In the genomic region with DNA sequence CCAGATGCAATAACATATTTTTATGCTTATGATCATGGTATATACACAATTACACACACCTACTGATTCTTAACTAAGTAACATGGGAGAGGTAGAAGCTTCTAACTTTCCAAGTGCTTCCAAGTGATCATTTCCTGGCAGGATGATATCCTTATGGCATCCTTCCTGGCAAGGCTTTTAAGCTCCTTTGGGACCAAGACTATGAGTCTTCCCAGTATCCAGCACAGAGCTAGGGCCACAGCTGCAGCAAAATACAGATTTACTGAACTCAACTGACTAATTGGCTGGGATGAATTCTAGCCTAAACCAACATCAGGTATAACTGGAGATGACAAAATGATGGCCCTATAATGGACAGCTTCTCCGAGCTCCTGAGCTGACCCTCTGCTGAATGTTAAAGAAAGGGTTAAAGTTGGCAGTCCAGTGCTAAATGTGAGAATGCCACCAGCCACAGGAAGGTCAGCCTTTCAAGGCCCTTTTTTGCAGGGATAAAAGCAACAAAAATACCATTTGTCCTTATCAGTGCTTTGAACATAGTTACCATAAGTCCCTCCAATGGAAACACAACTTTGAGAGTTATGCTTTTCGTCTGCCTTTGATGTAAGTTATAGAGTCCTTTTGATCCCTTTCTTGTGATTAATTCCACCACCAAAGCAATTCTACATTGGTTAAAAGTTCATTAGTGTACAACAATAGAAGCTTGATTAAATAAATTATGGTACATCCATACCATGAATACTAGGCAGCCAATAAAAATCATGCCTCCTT, we compare ENCODE assay signal across 1 cellular context.
A peak's percentile ranks its signal among the peaks of the same experiment; 100 is the strongest.
TF ChIP-seq lines count a peak whose summit lies in the region.

No MANE protein-coding gene starts in this region.

TF ChIP-seq in HepG2, 621 proteins besides CTCF, POLR2A, EP300 and RAD21 (continued from another document and continues in another):
- TF ChIP-seq REST (IDR thresholded peaks at IDR 0.05; ENCODE audit: borderline replicate concordance in 1 of 2, low read depth in 1 of 2, low read length in 2 of 2) (no peak), MIER2 (CRISPR knock-in tag; IDR thresholded peaks at IDR 0.05) (no peak), ZNF672 (CRISPR knock-in tag; IDR thresholded peaks at IDR 0.05) (no peak), ZBTB14 (CRISPR knock-in tag; IDR thresholded peaks at IDR 0.05) (no peak), ESRRA (CRISPR knock-in tag; IDR thresholded peaks at IDR 0.05; ENCODE audit: low read depth) (no peak), ZNF615 (CRISPR knock-in tag; IDR thresholded peaks at IDR 0.05; ENCODE audit: borderline replicate concordance) (no peak), SIX1 (CRISPR knock-in tag; IDR thresholded peaks at IDR 0.05; ENCODE audit: borderline replicate concordance) (peak; percentile 49; the same call in 1 of the 2 replicates), ZSCAN30 (CRISPR knock-in tag; IDR thresholded peaks at IDR 0.05) (no peak), ZNF256 (CRISPR knock-in tag; conservative IDR thresholded peaks at IDR 0.05) (no peak), ARNT2 (CRISPR knock-in tag; IDR thresholded peaks at IDR 0.05; ENCODE audit: low read depth) (no peak), GFI1 (CRISPR knock-in tag; IDR thresholded peaks at IDR 0.05; ENCODE audit: borderline replicate concordance) (no peak), NCOA1 (CRISPR knock-in tag; IDR thresholded peaks at IDR 0.05) (no peak), ZNF713 (CRISPR knock-in tag; IDR thresholded peaks at IDR 0.05) (no peak), PITX1 (CRISPR knock-in tag; IDR thresholded peaks at IDR 0.05) (peak; percentile 22; the same call in 1 of the 2 replicates), ZBTB26 (CRISPR knock-in tag; IDR thresholded peaks at IDR 0.05; ENCODE audit: borderline replicate concordance) (no peak), FOXP1 (IDR thresholded peaks at IDR 0.05) (no peak), FOXP1 (CRISPR knock-in tag; IDR thresholded peaks at IDR 0.05) (0 out of 2 replicates have a peak, but pooled peaks have one; percentile 16), PCBP2 (optimal IDR thresholded peaks at IDR 0.05; ENCODE audit: low read depth, low read length, poor library complexity, severe bottlenecking) (no peak), ZNF230 (CRISPR knock-in tag; IDR thresholded peaks at IDR 0.05) (no peak), ZIK1 (CRISPR knock-in tag; IDR thresholded peaks at IDR 0.05; ENCODE audit: borderline replicate concordance, low read depth) (no peak), FOXM1 (CRISPR knock-in tag; IDR thresholded peaks at IDR 0.05) (no peak), THRA (CRISPR knock-in tag; IDR thresholded peaks at IDR 0.05; ENCODE audit: borderline replicate concordance) (peak; percentile 16; the same call in 1 of the 2 replicates), ADNP (CRISPR knock-in tag; IDR thresholded peaks at IDR 0.05) (no peak), SRY (CRISPR knock-in tag; IDR thresholded peaks at IDR 0.05) (no peak), EED (CRISPR knock-in tag; IDR thresholded peaks at IDR 0.05) (no peak), FOXJ3 (CRISPR knock-in tag; IDR thresholded peaks at IDR 0.05; ENCODE audit: borderline replicate concordance) (peak; percentile 40; the same call in 1 of the 2 replicates)
- TF ChIP-seq, protein P1, sequence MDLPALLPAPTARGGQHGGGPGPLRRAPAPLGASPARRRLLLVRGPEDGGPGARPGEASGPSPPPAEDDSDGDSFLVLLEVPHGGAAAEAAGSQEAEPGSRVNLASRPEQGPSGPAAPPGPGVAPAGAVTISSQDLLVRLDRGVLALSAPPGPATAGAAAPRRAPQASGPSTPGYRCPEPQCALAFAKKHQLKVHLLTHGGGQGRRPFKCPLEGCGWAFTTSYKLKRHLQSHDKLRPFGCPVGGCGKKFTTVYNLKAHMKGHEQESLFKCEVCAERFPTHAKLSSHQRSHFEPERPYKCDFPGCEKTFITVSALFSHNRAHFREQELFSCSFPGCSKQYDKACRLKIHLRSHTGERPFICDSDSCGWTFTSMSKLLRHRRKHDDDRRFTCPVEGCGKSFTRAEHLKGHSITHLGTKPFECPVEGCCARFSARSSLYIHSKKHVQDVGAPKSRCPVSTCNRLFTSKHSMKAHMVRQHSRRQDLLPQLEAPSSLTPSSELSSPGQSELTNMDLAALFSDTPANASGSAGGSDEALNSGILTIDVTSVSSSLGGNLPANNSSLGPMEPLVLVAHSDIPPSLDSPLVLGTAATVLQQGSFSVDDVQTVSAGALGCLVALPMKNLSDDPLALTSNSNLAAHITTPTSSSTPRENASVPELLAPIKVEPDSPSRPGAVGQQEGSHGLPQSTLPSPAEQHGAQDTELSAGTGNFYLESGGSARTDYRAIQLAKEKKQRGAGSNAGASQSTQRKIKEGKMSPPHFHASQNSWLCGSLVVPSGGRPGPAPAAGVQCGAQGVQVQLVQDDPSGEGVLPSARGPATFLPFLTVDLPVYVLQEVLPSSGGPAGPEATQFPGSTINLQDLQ (CRISPR knock-in tag; IDR thresholded peaks at IDR 0.05) = no peak
- TF ChIP-seq, protein P2, sequence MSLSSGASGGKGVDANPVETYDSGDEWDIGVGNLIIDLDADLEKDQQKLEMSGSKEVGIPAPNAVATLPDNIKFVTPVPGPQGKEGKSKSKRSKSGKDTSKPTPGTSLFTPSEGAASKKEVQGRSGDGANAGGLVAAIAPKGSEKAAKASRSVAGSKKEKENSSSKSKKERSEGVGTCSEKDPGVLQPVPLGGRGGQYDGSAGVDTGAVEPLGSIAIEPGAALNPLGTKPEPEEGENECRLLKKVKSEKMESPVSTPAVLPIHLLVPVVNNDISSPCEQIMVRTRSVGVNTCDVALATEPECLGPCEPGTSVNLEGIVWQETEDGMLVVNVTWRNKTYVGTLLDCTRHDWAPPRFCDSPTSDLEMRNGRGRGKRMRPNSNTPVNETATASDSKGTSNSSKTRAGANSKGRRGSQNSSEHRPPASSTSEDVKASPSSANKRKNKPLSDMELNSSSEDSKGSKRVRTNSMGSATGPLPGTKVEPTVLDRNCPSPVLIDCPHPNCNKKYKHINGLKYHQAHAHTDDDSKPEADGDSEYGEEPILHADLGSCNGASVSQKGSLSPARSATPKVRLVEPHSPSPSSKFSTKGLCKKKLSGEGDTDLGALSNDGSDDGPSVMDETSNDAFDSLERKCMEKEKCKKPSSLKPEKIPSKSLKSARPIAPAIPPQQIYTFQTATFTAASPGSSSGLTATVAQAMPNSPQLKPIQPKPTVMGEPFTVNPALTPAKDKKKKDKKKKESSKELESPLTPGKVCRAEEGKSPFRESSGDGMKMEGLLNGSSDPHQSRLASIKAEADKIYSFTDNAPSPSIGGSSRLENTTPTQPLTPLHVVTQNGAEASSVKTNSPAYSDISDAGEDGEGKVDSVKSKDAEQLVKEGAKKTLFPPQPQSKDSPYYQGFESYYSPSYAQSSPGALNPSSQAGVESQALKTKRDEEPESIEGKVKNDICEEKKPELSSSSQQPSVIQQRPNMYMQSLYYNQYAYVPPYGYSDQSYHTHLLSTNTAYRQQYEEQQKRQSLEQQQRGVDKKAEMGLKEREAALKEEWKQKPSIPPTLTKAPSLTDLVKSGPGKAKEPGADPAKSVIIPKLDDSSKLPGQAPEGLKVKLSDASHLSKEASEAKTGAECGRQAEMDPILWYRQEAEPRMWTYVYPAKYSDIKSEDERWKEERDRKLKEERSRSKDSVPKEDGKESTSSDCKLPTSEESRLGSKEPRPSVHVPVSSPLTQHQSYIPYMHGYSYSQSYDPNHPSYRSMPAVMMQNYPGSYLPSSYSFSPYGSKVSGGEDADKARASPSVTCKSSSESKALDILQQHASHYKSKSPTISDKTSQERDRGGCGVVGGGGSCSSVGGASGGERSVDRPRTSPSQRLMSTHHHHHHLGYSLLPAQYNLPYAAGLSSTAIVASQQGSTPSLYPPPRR (CRISPR knock-in tag; IDR thresholded peaks at IDR 0.05; ENCODE audit: borderline replicate concordance) = peak; percentile 45; the same call in 1 of the 2 replicates
- TF ChIP-seq, protein P3, sequence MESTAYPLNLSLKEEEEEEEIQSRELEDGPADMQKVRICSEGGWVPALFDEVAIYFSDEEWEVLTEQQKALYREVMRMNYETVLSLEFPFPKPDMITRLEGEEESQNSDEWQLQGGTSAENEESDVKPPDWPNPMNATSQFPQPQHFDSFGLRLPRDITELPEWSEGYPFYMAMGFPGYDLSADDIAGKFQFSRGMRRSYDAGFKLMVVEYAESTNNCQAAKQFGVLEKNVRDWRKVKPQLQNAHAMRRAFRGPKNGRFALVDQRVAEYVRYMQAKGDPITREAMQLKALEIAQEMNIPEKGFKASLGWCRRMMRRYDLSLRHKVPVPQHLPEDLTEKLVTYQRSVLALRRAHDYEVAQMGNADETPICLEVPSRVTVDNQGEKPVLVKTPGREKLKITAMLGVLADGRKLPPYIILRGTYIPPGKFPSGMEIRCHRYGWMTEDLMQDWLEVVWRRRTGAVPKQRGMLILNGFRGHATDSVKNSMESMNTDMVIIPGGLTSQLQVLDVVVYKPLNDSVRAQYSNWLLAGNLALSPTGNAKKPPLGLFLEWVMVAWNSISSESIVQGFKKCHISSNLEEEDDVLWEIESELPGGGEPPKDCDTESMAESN (CRISPR knock-in tag; conservative IDR thresholded peaks at IDR 0.05) = no peak
- TF ChIP-seq, protein P4, sequence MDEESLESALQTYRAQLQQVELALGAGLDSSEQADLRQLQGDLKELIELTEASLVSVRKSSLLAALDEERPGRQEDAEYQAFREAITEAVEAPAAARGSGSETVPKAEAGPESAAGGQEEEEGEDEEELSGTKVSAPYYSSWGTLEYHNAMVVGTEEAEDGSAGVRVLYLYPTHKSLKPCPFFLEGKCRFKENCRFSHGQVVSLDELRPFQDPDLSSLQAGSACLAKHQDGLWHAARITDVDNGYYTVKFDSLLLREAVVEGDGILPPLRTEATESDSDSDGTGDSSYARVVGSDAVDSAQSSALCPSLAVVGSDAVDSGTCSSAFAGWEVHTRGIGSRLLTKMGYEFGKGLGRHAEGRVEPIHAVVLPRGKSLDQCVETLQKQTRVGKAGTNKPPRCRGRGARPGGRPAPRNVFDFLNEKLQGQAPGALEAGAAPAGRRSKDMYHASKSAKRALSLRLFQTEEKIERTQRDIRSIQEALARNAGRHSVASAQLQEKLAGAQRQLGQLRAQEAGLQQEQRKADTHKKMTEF (CRISPR knock-in tag; IDR thresholded peaks at IDR 0.05) = peak; percentile 72
